Comparison of ENCODE assay signal across 1 cellular context in the genomic region with DNA sequence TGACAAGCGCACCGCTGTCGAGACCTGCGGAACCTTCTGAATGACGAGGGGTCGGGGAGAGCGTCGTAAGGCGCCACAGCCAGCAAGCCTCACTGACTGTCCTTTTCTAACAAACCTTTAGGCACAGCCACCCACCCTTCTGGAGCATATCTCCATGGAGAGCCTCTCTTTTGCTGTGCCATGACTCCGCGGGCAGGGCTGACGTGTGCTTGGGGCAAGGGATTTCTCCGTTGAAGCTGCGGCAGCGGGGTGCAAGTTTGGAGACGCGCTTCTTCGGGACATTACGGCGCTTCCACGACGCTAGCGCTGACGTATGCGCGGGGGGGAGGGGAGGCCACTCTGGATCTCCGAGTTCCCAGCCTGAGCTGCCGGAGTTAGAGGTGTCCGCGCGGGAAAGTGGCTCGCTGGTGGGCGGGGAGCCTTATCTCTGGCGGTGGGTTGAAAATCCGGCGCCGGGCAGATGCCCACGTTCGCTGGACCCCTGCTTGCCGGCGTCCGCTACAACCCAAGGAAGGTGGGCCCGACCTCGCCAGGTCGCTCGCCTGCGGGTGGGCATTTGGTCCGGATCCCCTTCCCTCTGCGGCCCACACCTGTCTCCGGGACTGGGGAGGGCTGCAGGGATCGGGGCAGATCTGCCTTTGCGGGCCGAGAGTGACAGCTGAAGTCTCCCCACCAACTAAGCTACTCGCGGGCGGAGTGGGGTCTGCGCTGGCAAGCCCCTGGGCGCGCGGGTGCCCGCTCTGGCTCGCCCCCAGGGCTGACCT.
TF ChIP-seq lines count a peak whose summit lies in the region.

No MANE protein-coding gene starts in this region.

TF ChIP-seq in GM12878, 131 proteins besides CTCF, POLR2A, EP300 and RAD21 (continued from another document and continues in another):
- TF ChIP-seq, protein P1, sequence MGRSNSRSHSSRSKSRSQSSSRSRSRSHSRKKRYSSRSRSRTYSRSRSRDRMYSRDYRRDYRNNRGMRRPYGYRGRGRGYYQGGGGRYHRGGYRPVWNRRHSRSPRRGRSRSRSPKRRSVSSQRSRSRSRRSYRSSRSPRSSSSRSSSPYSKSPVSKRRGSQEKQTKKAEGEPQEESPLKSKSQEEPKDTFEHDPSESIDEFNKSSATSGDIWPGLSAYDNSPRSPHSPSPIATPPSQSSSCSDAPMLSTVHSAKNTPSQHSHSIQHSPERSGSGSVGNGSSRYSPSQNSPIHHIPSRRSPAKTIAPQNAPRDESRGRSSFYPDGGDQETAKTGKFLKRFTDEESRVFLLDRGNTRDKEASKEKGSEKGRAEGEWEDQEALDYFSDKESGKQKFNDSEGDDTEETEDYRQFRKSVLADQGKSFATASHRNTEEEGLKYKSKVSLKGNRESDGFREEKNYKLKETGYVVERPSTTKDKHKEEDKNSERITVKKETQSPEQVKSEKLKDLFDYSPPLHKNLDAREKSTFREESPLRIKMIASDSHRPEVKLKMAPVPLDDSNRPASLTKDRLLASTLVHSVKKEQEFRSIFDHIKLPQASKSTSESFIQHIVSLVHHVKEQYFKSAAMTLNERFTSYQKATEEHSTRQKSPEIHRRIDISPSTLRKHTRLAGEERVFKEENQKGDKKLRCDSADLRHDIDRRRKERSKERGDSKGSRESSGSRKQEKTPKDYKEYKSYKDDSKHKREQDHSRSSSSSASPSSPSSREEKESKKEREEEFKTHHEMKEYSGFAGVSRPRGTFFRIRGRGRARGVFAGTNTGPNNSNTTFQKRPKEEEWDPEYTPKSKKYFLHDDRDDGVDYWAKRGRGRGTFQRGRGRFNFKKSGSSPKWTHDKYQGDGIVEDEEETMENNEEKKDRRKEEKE (IDR thresholded peaks at IDR 0.05), result no peak
- TF ChIP-seq NBN (IDR thresholded peaks at IDR 0.05), result 0 out of 2 replicates have a peak, but pooled peaks have one; percentile 47
- TF ChIP-seq SUZ12 (IDR thresholded peaks at IDR 0.05; ENCODE audit: unreplicated experiment), result no peak
- peak; percentile 96 for TF ChIP-seq GATAD2B (conservative IDR thresholded peaks at IDR 0.05; ENCODE audit: low read depth)
- TF ChIP-seq IKZF2 (IDR thresholded peaks at IDR 0.05), result peak; percentile 41 to 70; a peak in 3 of 4 replicates
- no peak for TF ChIP-seq SPI1 (IDR thresholded peaks at IDR 0.05; ENCODE audit: borderline replicate concordance, insufficient read depth, low read depth, low read length)
- 0 out of 2 replicates have a peak, but pooled peaks have one; percentile 24 for TF ChIP-seq PML (IDR thresholded peaks at IDR 0.05; ENCODE audit: low read length)
- TF ChIP-seq BCL3 (IDR thresholded peaks at IDR 0.05; ENCODE audit: borderline replicate concordance, insufficient read depth, low read depth, low read length, poor library complexity, severe bottlenecking), result no peak
- TF ChIP-seq ELK1 (IDR thresholded peaks at IDR 0.05; ENCODE audit: low read depth, low read length), result peak; percentile 39; the same call in 1 of the 2 replicates
- TF ChIP-seq, protein P2, sequence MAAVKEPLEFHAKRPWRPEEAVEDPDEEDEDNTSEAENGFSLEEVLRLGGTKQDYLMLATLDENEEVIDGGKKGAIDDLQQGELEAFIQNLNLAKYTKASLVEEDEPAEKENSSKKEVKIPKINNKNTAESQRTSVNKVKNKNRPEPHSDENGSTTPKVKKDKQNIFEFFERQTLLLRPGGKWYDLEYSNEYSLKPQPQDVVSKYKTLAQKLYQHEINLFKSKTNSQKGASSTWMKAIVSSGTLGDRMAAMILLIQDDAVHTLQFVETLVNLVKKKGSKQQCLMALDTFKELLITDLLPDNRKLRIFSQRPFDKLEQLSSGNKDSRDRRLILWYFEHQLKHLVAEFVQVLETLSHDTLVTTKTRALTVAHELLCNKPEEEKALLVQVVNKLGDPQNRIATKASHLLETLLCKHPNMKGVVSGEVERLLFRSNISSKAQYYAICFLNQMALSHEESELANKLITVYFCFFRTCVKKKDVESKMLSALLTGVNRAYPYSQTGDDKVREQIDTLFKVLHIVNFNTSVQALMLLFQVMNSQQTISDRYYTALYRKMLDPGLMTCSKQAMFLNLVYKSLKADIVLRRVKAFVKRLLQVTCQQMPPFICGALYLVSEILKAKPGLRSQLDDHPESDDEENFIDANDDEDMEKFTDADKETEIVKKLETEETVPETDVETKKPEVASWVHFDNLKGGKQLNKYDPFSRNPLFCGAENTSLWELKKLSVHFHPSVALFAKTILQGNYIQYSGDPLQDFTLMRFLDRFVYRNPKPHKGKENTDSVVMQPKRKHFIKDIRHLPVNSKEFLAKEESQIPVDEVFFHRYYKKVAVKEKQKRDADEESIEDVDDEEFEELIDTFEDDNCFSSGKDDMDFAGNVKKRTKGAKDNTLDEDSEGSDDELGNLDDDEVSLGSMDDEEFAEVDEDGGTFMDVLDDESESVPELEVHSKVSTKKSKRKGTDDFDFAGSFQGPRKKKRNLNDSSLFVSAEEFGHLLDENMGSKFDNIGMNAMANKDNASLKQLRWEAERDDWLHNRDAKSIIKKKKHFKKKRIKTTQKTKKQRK (IDR thresholded peaks at IDR 0.05; ENCODE audit: low read depth, low read length), result no peak
- peak; percentile 83 for TF ChIP-seq IKZF1 (conservative IDR thresholded peaks at IDR 0.05)
- TF ChIP-seq NRF1 (conservative IDR thresholded peaks at IDR 0.05; ENCODE audit: low read depth, low read length), result no peak
- TF ChIP-seq CHD4 (IDR thresholded peaks at IDR 0.05), result no peak
- TF ChIP-seq USF2 (IDR thresholded peaks at IDR 0.05; ENCODE audit: borderline replicate concordance, low read depth, low read length), result no peak
- TF ChIP-seq SREBF1 (IDR thresholded peaks at IDR 0.05; ENCODE audit: low read length), result no peak
- no peak for TF ChIP-seq MTA3 (IDR thresholded peaks at IDR 0.05; ENCODE audit: borderline replicate concordance, low read length)
- TF ChIP-seq, protein P3, sequence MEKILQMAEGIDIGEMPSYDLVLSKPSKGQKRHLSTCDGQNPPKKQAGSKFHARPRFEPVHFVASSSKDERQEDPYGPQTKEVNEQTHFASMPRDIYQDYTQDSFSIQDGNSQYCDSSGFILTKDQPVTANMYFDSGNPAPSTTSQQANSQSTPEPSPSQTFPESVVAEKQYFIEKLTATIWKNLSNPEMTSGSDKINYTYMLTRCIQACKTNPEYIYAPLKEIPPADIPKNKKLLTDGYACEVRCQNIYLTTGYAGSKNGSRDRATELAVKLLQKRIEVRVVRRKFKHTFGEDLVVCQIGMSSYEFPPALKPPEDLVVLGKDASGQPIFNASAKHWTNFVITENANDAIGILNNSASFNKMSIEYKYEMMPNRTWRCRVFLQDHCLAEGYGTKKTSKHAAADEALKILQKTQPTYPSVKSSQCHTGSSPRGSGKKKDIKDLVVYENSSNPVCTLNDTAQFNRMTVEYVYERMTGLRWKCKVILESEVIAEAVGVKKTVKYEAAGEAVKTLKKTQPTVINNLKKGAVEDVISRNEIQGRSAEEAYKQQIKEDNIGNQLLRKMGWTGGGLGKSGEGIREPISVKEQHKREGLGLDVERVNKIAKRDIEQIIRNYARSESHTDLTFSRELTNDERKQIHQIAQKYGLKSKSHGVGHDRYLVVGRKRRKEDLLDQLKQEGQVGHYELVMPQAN (conservative IDR thresholded peaks at IDR 0.05), result peak; percentile 58; the same call in 1 of the 2 replicates
- TF ChIP-seq TARDBP (IDR thresholded peaks at IDR 0.05; ENCODE audit: borderline replicate concordance), result 0 out of 2 replicates have a peak, but pooled peaks have one; percentile 26
- TF ChIP-seq RBBP5 (conservative IDR thresholded peaks at IDR 0.05), result no peak
- peak; percentile 59; the same call in 1 of the 2 replicates for TF ChIP-seq TCF3 (IDR thresholded peaks at IDR 0.05; ENCODE audit: borderline replicate concordance, insufficient read depth, low read depth, low read length)
- no peak for TF ChIP-seq BRCA1 (IDR thresholded peaks at IDR 0.05; ENCODE audit: low read depth, low read length)
- TF ChIP-seq SREBF2 (IDR thresholded peaks at IDR 0.05; ENCODE audit: low read length), result no peak
- TF ChIP-seq, protein P4, sequence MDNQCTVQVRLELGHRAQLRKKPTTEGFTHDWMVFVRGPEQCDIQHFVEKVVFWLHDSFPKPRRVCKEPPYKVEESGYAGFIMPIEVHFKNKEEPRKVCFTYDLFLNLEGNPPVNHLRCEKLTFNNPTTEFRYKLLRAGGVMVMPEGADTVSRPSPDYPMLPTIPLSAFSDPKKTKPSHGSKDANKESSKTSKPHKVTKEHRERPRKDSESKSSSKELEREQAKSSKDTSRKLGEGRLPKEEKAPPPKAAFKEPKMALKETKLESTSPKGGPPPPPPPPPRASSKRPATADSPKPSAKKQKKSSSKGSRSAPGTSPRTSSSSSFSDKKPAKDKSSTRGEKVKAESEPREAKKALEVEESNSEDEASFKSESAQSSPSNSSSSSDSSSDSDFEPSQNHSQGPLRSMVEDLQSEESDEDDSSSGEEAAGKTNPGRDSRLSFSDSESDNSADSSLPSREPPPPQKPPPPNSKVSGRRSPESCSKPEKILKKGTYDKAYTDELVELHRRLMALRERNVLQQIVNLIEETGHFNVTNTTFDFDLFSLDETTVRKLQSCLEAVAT (IDR thresholded peaks at IDR 0.05), result no peak
- no peak for TF ChIP-seq TBL1XR1 (IDR thresholded peaks at IDR 0.05; ENCODE audit: low read depth, low read length)
- no peak for TF ChIP-seq CBX3 (IDR thresholded peaks at IDR 0.05; ENCODE audit: borderline replicate concordance, low read depth)
- peak; percentile 32 for TF ChIP-seq ZNF687 (IDR thresholded peaks at IDR 0.05)
- no peak for TF ChIP-seq ZNF274 (IDR thresholded peaks at IDR 0.05; ENCODE audit: insufficient read depth, insufficient read length)
- TF ChIP-seq E2F4 (IDR thresholded peaks at IDR 0.05; ENCODE audit: low read depth, low read length), result no peak
- TF ChIP-seq HDAC2 (IDR thresholded peaks at IDR 0.05), result no peak
